ENCODE assay signal across 22 cellular contexts in genomic region chr4:166309286-166309685, GRCh38.
"Had no signal": no experiment of that assay in that cellular context is flagged by ENCODE, and none has a peak within 500 bp of the region (broad histone marks: within the 10 kb centered on the region; RNA-seq: fewer than 3 reads in every experiment).

No MANE protein-coding gene starts in this region.

- H3K36me3 ChIP-seq: brain microvascular endothelial cell, right lobe of liver, thoracic aorta had no signal

- ATAC-seq: activated CD4-positive, alpha-beta T cell treated with anti-CD3 and anti-CD28 coated beads for 36 hours; activated CD8-positive, alpha-beta T cell treated with anti-CD3 and anti-CD28 coated beads, Interleukin-2, amount 10 ng/mL, durations not matched to agents 7 days and 5 days; left cardiac atrium; left ventricle myocardium superior; right lobe of liver; stimulated activated effector memory CD8-positive, alpha-beta T cell treated with anti-CD3 and anti-CD28 coated beads, Interleukin-12 subunit alpha, Interleukin-12 subunit beta, amount 100 ng/mL, for 72 hours had no signal

- H3K4me1 ChIP-seq: right lobe of liver had no signal

- DNase-seq: activated CD4-positive, alpha-beta T cell treated with anti-CD3 and anti-CD28 coated beads for 36 hours; activated CD4-positive, CD25-positive, alpha-beta regulatory T cell; activated CD8-positive, alpha-beta T cell treated with anti-CD3 and anti-CD28 coated beads, Interleukin-2, amount 10 ng/mL, durations not matched to agents 7 days and 5 days; activated effector memory CD4-positive, alpha-beta T cell treated with Interleukin-2 at 50 U/mL for 16 hours; activated naive CD4-positive, alpha-beta T cell treated with Interleukin-2 at 50 U/mL for 16 hours; activated T-cell treated with anti-CD3 and anti-CD28 coated beads for 4 hours; anterior cingulate cortex; brain microvascular endothelial cell; caudate nucleus; cortex of kidney; glutamatergic neuron; islet precursor cell; left cardiac atrium; left ventricle myocardium superior; right lobe of liver; stimulated activated CD4-positive, alpha-beta T cell treated with anti-CD3 and anti-CD28 coated beads, Interleukin-4, amount 100 ng/mL, for 24 hours; trophoblast cell had no signal

- H3K9me3 ChIP-seq: right lobe of liver, thoracic aorta had no signal

- H3K27me3 ChIP-seq: brain microvascular endothelial cell, right lobe of liver had no signal

- FAIRE-seq: endothelial cell of umbilical vein, urothelium cell line had no signal

- H3K4me3 ChIP-seq: right lobe of liver, skin epidermis, thoracic aorta had no signal

- H3K27ac ChIP-seq: brain microvascular endothelial cell, right lobe of liver, skin epidermis, thoracic aorta had no signal
